ENCODE assay signal across 10 cellular contexts in genomic region chr13:46609052-46609451, GRCh38.
"Had no signal": no experiment of that assay in that cellular context is flagged by ENCODE, and none has a peak within 500 bp of the region (broad histone marks: within the 10 kb centered on the region; RNA-seq: fewer than 3 reads in every experiment).

No MANE protein-coding gene starts in this region.

- H3K9me3 ChIP-seq: gastrocnemius medialis, pancreas, tibial nerve had no signal

- DNase-seq: activated CD4-positive, alpha-beta memory T cell treated with anti-CD3 and anti-CD28 coated beads for 36 hours; activated naive CD8-positive, alpha-beta T cell treated with anti-CD3 and anti-CD28 coated beads, Interleukin-2, amount 10 ng/mL, durations not matched to agents 7 days and 5 days; activated T-cell treated with anti-CD3 and anti-CD28 coated beads, Interleukin-2, amount 50 U/mL, for 4 hours; effector CD8-positive, alpha-beta T cell; gastrocnemius medialis; kidney; pancreas had no signal

- H3K4me3 ChIP-seq: coronary artery, gastrocnemius medialis, pancreas, tibial nerve had no signal

- FAIRE-seq: kidney, pancreas had no signal

- H3K36me3 ChIP-seq: gastrocnemius medialis, pancreas, tibial nerve had no signal

- H3K27ac ChIP-seq: coronary artery, gastrocnemius medialis, pancreas, tibial nerve had no signal

- H3K27me3 Mint-ChIP-seq: activated CD4-positive, alpha-beta memory T cell treated with anti-CD3 and anti-CD28 coated beads for 36 hours; activated naive CD8-positive, alpha-beta T cell treated with anti-CD3 and anti-CD28 coated beads, Interleukin-2, amount 10 ng/mL, durations not matched to agents 7 days and 5 days had no signal

- H3K27ac Mint-ChIP-seq: activated CD4-positive, alpha-beta memory T cell treated with anti-CD3 and anti-CD28 coated beads for 36 hours; activated naive CD8-positive, alpha-beta T cell treated with anti-CD3 and anti-CD28 coated beads, Interleukin-2, amount 10 ng/mL, durations not matched to agents 7 days and 5 days; T-helper 2 cell treated with Interferon-gamma antibody and Interleukin-4, amounts not matched to agents 5 μg/mL and 100 μg/mL, for 36 hours had no signal

- H3K9me3 Mint-ChIP-seq: activated CD4-positive, alpha-beta memory T cell treated with anti-CD3 and anti-CD28 coated beads for 36 hours; activated naive CD8-positive, alpha-beta T cell treated with anti-CD3 and anti-CD28 coated beads, Interleukin-2, amount 10 ng/mL, durations not matched to agents 7 days and 5 days; activated T-cell treated with anti-CD3 and anti-CD28 coated beads, Interleukin-2, amount 50 U/mL, for 4 hours; T-helper 2 cell treated with Interferon-gamma antibody and Interleukin-4, amounts not matched to agents 5 μg/mL and 100 μg/mL, for 36 hours had no signal

- H3K27me3 ChIP-seq: gastrocnemius medialis, pancreas, tibial nerve had no signal

- ATAC-seq: activated T-cell treated with anti-CD3 and anti-CD28 coated beads, Interleukin-2, amount 50 U/mL, for 4 hours; gastrocnemius medialis; pancreas had no signal

- H3K36me3 Mint-ChIP-seq: activated CD4-positive, alpha-beta memory T cell treated with anti-CD3 and anti-CD28 coated beads for 36 hours had no signal

- H3K4me3 Mint-ChIP-seq: activated CD4-positive, alpha-beta memory T cell treated with anti-CD3 and anti-CD28 coated beads for 36 hours; activated naive CD8-positive, alpha-beta T cell treated with anti-CD3 and anti-CD28 coated beads, Interleukin-2, amount 10 ng/mL, durations not matched to agents 7 days and 5 days; activated T-cell treated with anti-CD3 and anti-CD28 coated beads, Interleukin-2, amount 50 U/mL, for 4 hours; T-helper 2 cell treated with Interferon-gamma antibody and Interleukin-4, amounts not matched to agents 5 μg/mL and 100 μg/mL, for 36 hours had no signal
